8 cellular contexts compared by ENCODE assay signal in genomic region chr6:43477235-43478007, GRCh38. TPM values are rescaled to one million over a fixed set of nuclear protein-coding genes. Genes with fewer than 3 reads are reported as not detected.
DNase-seq lines count a peak whose midpoint lies in the region; ATAC-seq and TF ChIP-seq lines count a peak whose summit lies in the region.

Gene TJAP1 (plus strand): TSS chr6:43477570. CDS start chr6:43499002, 21,432 bp downstream.

- DNase-seq in AG08395 (ENCODE audit: low spot score) (peak; percentile 95), NCI-H526 treated with DMSO at 0.1 percent for 48 hours (lab: John Stamatoyannopoulos, UW) (peak; percentile 71), coronary artery (ENCODE audit: low spot score) (peak; percentile 93), left kidney (ENCODE audit: low read depth, low spot score) (peak; percentile 98)
- peak; percentile 96 for DNase-seq in activated CD4-positive, alpha-beta T cell treated with anti-CD3 and anti-CD28 coated beads, Interleukin-2, amount 10 ng/mL, durations not matched to agents 7 days and 5 days
- DNase-seq in stimulated activated CD4-positive, alpha-beta T cell treated with anti-CD3 and anti-CD28 coated beads, Interleukin-1b, Interleukin-23, amount 100 ng/mL, for 48 hours: peak; percentile 95

- peaks cover 10% of the 10 kb centered on the region for H3K36me3 Mint-ChIP-seq in activated CD4-positive, alpha-beta T cell treated with anti-CD3 and anti-CD28 coated beads, Interleukin-2, amount 10 ng/mL, durations not matched to agents 7 days and 5 days (ENCODE audit: low read depth)

- POLR2A ChIA-PET in activated CD4-positive, alpha-beta T cell treated with anti-CD3 and anti-CD28 coated beads, Interleukin-2, amount 10 ng/mL, durations not matched to agents 7 days and 5 days (lab: Charles Lee): interaction anchor here (0.6 to 0.7 kb wide), 3 partner anchors 8 to 234 kb away, joined by 3 to 9 read pairs (median 3); partner anchors contain the start of gene TTBK1

- ATAC-seq in GM19023 (IDR thresholded peaks at IDR 0.05; ENCODE audit: unreplicated experiment): peak; percentile 97
- ATAC-seq in HG03432 (IDR thresholded peaks at IDR 0.05; ENCODE audit: unreplicated experiment): peak; percentile 98

- H3K4me3 Mint-ChIP-seq in activated CD4-positive, alpha-beta T cell treated with anti-CD3 and anti-CD28 coated beads, Interleukin-2, amount 10 ng/mL, durations not matched to agents 7 days and 5 days: peak within 1 kb of the TSS; percentile 92

- H3K4me3 ChIP-seq in coronary artery: peak within 1 kb of the TSS; percentile 75

- TF ChIP-seq CTCF in coronary artery (IDR thresholded peaks at IDR 0.05): no peak

- peak within 1 kb of the TSS; percentile 94 for H3K27ac Mint-ChIP-seq in activated CD4-positive, alpha-beta T cell treated with anti-CD3 and anti-CD28 coated beads, Interleukin-2, amount 10 ng/mL, durations not matched to agents 7 days and 5 days

- peaks cover 4% of the 10 kb centered on the region for H3K27me3 Mint-ChIP-seq in activated CD4-positive, alpha-beta T cell treated with anti-CD3 and anti-CD28 coated beads, Interleukin-2, amount 10 ng/mL, durations not matched to agents 7 days and 5 days

- no peaks in the 10 kb centered on the region for H3K9me3 Mint-ChIP-seq in activated CD4-positive, alpha-beta T cell treated with anti-CD3 and anti-CD28 coated beads, Interleukin-2, amount 10 ng/mL, durations not matched to agents 7 days and 5 days

- peaks cover 47% of the 10 kb centered on the region for H3K4me1 Mint-ChIP-seq in activated CD4-positive, alpha-beta T cell treated with anti-CD3 and anti-CD28 coated beads, Interleukin-2, amount 10 ng/mL, durations not matched to agents 7 days and 5 days

- CTCF ChIA-PET in activated CD4-positive, alpha-beta T cell treated with anti-CD3 and anti-CD28 coated beads, Interleukin-2, amount 10 ng/mL, durations not matched to agents 7 days and 5 days (lab: Charles Lee): interaction anchor here (0.6 to 1.7 kb wide), 8 partner anchors 10 to 208 kb away, joined by 3 to 5 read pairs (median 3); no protein-coding TSS in a partner anchor

- H3K27ac ChIP-seq in coronary artery: peak within 1 kb of the TSS; percentile 66 to 75

RNA-seq across cellular contexts. Expression of gene TJAP1, which starts in this region (rescaled TPM):
- total RNA-seq in activated CD4-positive, alpha-beta T cell treated with anti-CD3 and anti-CD28 coated beads, Interleukin-2, amount 10 ng/mL, durations not matched to agents 7 days and 5 days: 10 to 100 TPM; 36.5 to 41.8 TPM

Comparison
In these comparisons a context has a peak if more than half of its experiments do, and no peak if none do; other contexts are left out.
1. Peak in every context shown above with its lines: DNase-seq, ATAC-seq, H3K4me3 ChIP-seq and H3K27ac ChIP-seq.